ENCODE assay signal across 22 cellular contexts in the genomic region with DNA sequence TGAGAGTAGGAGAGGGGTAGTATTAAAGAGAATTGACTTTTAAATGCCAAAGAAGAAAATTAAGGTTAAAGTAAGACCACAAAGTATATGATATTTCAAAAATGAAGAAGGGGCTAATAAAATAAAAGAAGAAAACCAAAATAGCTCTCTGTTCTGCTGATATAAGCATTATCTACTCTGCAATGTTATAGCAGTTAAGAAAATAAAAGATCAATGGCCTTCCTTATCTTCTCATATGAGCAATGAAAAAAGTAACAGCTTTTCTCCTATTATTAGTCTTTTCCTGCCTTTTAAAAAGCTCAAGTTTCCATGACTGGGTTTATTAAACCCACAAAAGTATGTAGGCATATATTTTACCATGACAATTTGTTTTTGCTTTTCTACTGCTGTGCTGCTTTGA.
"Had no signal": no experiment of that assay in that cellular context is flagged by ENCODE, and none has a peak within 500 bp of the region (broad histone marks: within the 10 kb centered on the region; RNA-seq: fewer than 3 reads in every experiment).

No MANE protein-coding gene starts in this region.

- H3K4me3 ChIP-seq: breast epithelium, SJSA1 had no signal

- DNase-seq: activated CD4-positive, alpha-beta T cell treated with anti-CD3 and anti-CD28 coated beads for 4 hours; activated CD8-positive, alpha-beta memory T cell treated with anti-CD3 and anti-CD28 coated beads, Interleukin-2, amount 50 U/mL, for 4 hours; activated CD8-positive, alpha-beta T cell treated with anti-CD3 and anti-CD28 coated beads for 36 hours; activated naive CD4-positive, alpha-beta T cell; aorta; caudate nucleus; Karpas-422; MM.1S; NCI-H1105; NCI-H1436; NCI-H1694 treated with DMSO at 0.1 percent for 48 hours; NCI-H2029 treated with DMSO at 0.1 percent for 48 hours; NCI-H345; NCI-H510A; NCI-H69; PC-3; SHP77 had no signal

- H3K4me1 ChIP-seq: breast epithelium had no signal

- H3K36me3 ChIP-seq: breast epithelium had no signal

- H3K27me3 Mint-ChIP-seq: activated CD8-positive, alpha-beta T cell treated with anti-CD3 and anti-CD28 coated beads for 36 hours; activated naive CD4-positive, alpha-beta T cell treated with anti-CD3 and anti-CD28 coated beads, Interleukin-2, amount 50 U/mL, for 24 hours had no signal

- H3K27ac ChIP-seq: breast epithelium, SJSA1 had no signal

- H3K4me3 Mint-ChIP-seq: activated CD8-positive, alpha-beta T cell treated with anti-CD3 and anti-CD28 coated beads for 36 hours; activated naive CD4-positive, alpha-beta T cell treated with anti-CD3 and anti-CD28 coated beads, Interleukin-2, amount 50 U/mL, for 24 hours; T-helper 1 cell treated with Interleukin-12 subunit alpha and Interleukin-12 subunit beta and Interleukin-4 antibody, amounts not matched to agents 30 μg/mL and 1 μg/mL, for 36 hours had no signal

- ATAC-seq: activated CD4-positive, CD25-positive, alpha-beta regulatory T cell treated with anti-CD3 and anti-CD28 coated beads, Interleukin-2, amount 50 U/mL, for 24 hours; activated CD8-positive, alpha-beta T cell treated with anti-CD3 and anti-CD28 coated beads for 36 hours; PC-3 had no signal

- H3K9me3 Mint-ChIP-seq: activated CD8-positive, alpha-beta T cell treated with anti-CD3 and anti-CD28 coated beads for 36 hours had no signal

- H3K9me3 ChIP-seq: breast epithelium, SJSA1 had no signal

- H3K27ac Mint-ChIP-seq: activated CD8-positive, alpha-beta T cell treated with anti-CD3 and anti-CD28 coated beads for 36 hours; activated naive CD4-positive, alpha-beta T cell treated with anti-CD3 and anti-CD28 coated beads, Interleukin-2, amount 50 U/mL, for 24 hours; T-helper 1 cell treated with Interleukin-12 subunit alpha and Interleukin-12 subunit beta and Interleukin-4 antibody, amounts not matched to agents 30 μg/mL and 1 μg/mL, for 36 hours had no signal
